Comparison of ENCODE assay signal across 8 cellular contexts in the genomic region with DNA sequence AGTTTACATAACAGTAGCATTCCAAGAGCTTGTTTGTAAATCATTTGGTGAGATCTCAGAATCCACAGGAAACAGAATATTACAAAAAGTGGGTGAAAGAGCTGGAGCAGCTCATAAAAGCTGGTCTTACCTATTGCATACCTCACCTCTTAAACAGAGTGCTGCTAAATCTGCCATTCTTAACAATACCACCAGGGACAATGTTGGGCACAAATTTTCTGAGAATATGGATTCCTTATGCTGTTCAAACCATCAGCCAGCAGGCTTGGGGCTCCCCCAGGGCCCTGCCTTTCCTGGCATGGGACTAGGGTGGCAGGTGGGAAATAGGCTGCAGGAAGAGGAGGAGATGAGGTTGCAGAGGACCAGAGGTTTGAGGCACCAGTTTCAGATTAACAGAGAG. TPM values are rescaled to one million over a fixed set of nuclear protein-coding genes. Genes with fewer than 3 reads are reported as not detected.
A peak's percentile ranks its signal among the peaks of the same experiment; 100 is the strongest.
DNase-seq lines count a peak whose midpoint lies in the region; ATAC-seq and TF ChIP-seq lines count a peak whose summit lies in the region.

No MANE protein-coding gene starts in this region.

- no peak overlapping the region for H3K27ac Mint-ChIP-seq in mesothelial cell of epicardium

- H3K36me3 Mint-ChIP-seq in mesothelial cell of epicardium, result no peaks in the 10 kb centered on the region

- H3K27ac ChIP-seq in WERI-Rb-1, result no peak overlapping the region

- H3K27me3 Mint-ChIP-seq in mesothelial cell of epicardium (ENCODE audit: low read depth), result peaks cover 80% of the 10 kb centered on the region

- H3K9me3 ChIP-seq in WERI-Rb-1 (ENCODE audit: severe bottlenecking), result no peaks in the 10 kb centered on the region

- no peak overlapping the region for H3K4me3 ChIP-seq in WERI-Rb-1 (ENCODE audit: low read depth, low read length)

- H3K4me1 Mint-ChIP-seq in mesothelial cell of epicardium, result peaks cover 10% of the 10 kb centered on the region

- intact Hi-C loops in Right ventricle myocardium inferior (cut with DNase I), result no loop called here

- TF ChIP-seq CTCF in WERI-Rb-1 (IDR thresholded peaks at IDR 0.05; ENCODE audit: low read depth, low read length) (peak; percentile 42), mesothelial cell of epicardium (IDR thresholded peaks at IDR 0.05; ENCODE audit: unreplicated experiment) (peak; percentile 55)

- peak; percentile 19 for DNase-seq in DMS153 treated with DMSO at 0.1 percent for 48 hours (lab: John Stamatoyannopoulos, UW; ENCODE audit: unreplicated experiment)
- no peak for DNase-seq in WERI-Rb-1
- DNase-seq in mesothelial cell of epicardium (ENCODE audit: low spot score in 2 of 2, unreplicated experiment in 2 of 2), result no peak
- no peak for DNase-seq in NCI-H774 (lab: John Stamatoyannopoulos, UW)
- DNase-seq in activated CD4-positive, CD25-positive, alpha-beta regulatory T cell treated with anti-CD3 and anti-CD28 coated beads, Interleukin-2, amount 50 U/mL, for 72 hours, result no peak
- DNase-seq in Right ventricle myocardium inferior (ENCODE audit: missing footprints), result no peak

- no peaks in the 10 kb centered on the region for H3K36me3 ChIP-seq in WERI-Rb-1

- H3K27me3 ChIP-seq in WERI-Rb-1 (ENCODE audit: insufficient read depth, low read depth, severe bottlenecking), result peaks cover 9% of the 10 kb centered on the region

- no peak overlapping the region for H3K4me3 Mint-ChIP-seq in mesothelial cell of epicardium

- ATAC-seq in HG03103 (IDR thresholded peaks at IDR 0.05; ENCODE audit: low read depth, unreplicated experiment) (peak; percentile 54), Right ventricle myocardium inferior (no peak), GM19397 (IDR thresholded peaks at IDR 0.05; ENCODE audit: unreplicated experiment) (no peak)

- H3K9me3 Mint-ChIP-seq in mesothelial cell of epicardium, result no peaks in the 10 kb centered on the region

RNA-seq across cellular contexts. Expression of a gene that starts 55.6 kb away (rescaled TPM):
- total RNA-seq in mesothelial cell of epicardium (0.77 to 0.96 TPM (median 0.78 TPM) in 3 replicates), Right ventricle myocardium inferior (1.0 TPM)
